20 cellular contexts compared by ENCODE assay signal in genomic region chr20:36478137-36478905, GRCh38.
DNase-seq lines count a peak whose midpoint lies in the region; ATAC-seq and TF ChIP-seq lines count a peak whose summit lies in the region.
"Had no signal": no experiment of that assay in that cellular context is flagged by ENCODE, and none has a peak within 500 bp of the region (broad histone marks: within the 10 kb centered on the region; RNA-seq: fewer than 3 reads in every experiment).

No MANE protein-coding gene starts in this region.

- H3K79me1 ChIP-seq in neuronal stem cell (ENCODE audit: low read depth, low read length), result peaks cover 8% of the 10 kb centered on the region

- H4K91ac ChIP-seq in neuronal stem cell (ENCODE audit: low read depth, low read length, poor library complexity), result no peak overlapping the region

- H3K9me3 ChIP-seq in HEK293 (ENCODE audit: control insufficient read depth, insufficient read depth, low read depth, low read length), result no peaks in the 10 kb centered on the region
- no peaks in the 10 kb centered on the region for H3K9me3 ChIP-seq in neuronal stem cell (replicated peaks in 1 of 2; ENCODE audit: control insufficient read depth in 2 of 2, insufficient read depth in 1 of 2, low read depth in 1 of 2, low read length in 2 of 2)
- H3K9me3 ChIP-seq: breast epithelium, mucosa of descending colon, testis had no signal

- no peak overlapping the region for H3K4me3 ChIP-seq in HEK293 (ENCODE audit: low read depth, low read length)
- no peak overlapping the region for H3K4me3 ChIP-seq in neuronal stem cell (ENCODE audit: low read length in 2 of 2)
- H3K4me3 ChIP-seq: breast epithelium, mucosa of descending colon, testis had no signal

- no peak overlapping the region for H2BK5ac ChIP-seq in neuronal stem cell (ENCODE audit: low read length)

- H3K9ac ChIP-seq in neuronal stem cell (ENCODE audit: low read depth, low read length, poor library complexity), result no peak overlapping the region

- H2BK12ac ChIP-seq in neuronal stem cell (ENCODE audit: low read length), result no peak overlapping the region

- peak; percentile 21 for ATAC-seq in foreskin keratinocyte
- ATAC-seq in stimulated activated effector memory CD8-positive, alpha-beta T cell treated with anti-CD3 and anti-CD28 coated beads, Interleukin-12 subunit alpha, Interleukin-12 subunit beta, amount 100 ng/mL, for 72 hours, result no peak
- ATAC-seq: left colon, mucosa of descending colon had no signal

- CTCF ChIA-PET in HEK293 (lab: Yijun Ruan, JAX), result interaction anchor here (0.7 kb wide), 1 partner anchor 17 kb away, joined by 3 read pairs; no protein-coding TSS in a partner anchor

- H3K36me3 ChIP-seq in HEK293 (ENCODE audit: control insufficient read depth in 2 of 2, insufficient read depth in 1 of 2, low read length in 2 of 2), result no peaks in the 10 kb centered on the region
- H3K36me3 ChIP-seq in neuronal stem cell (replicated peaks in 1 of 2; ENCODE audit: control insufficient read depth in 2 of 2, insufficient read depth in 2 of 2, low read length in 2 of 2), result peaks cover 2 to 81% of the 10 kb centered on the region in 2 donors
- H3K36me3 ChIP-seq: breast epithelium had no signal

- H3K4ac ChIP-seq in neuronal stem cell (ENCODE audit: low read length), result no peak overlapping the region

- H3K23ac ChIP-seq in neuronal stem cell (ENCODE audit: low read depth, low read length, poor library complexity), result no peak overlapping the region

- no peak overlapping the region for H3K4me3 Mint-ChIP-seq in stimulated activated effector memory CD8-positive, alpha-beta T cell treated with anti-CD3 and anti-CD28 coated beads, Interleukin-12 subunit alpha, Interleukin-12 subunit beta, amount 100 ng/mL, for 72 hours
- H3K4me3 Mint-ChIP-seq: activated CD4-positive, alpha-beta memory T cell treated with anti-CD3 and anti-CD28 coated beads, Interleukin-2, amount 10 ng/mL, durations not matched to agents 7 days and 5 days; activated naive CD4-positive, alpha-beta T cell treated with anti-CD3 and anti-CD28 coated beads for 36 hours; dendritic cell treated with granulocyte-macrophage colony-stimulating factor and Interleukin-4, amounts not matched to agents 40 ng/mL and 50 ng/mL, for 4 days; T-helper 1 cell treated with Interleukin-12 subunit alpha and Interleukin-12 subunit beta and Interleukin-4 antibody, amounts not matched to agents 30 μg/mL and 1 μg/mL, for 36 hours had no signal

- no peak overlapping the region for H2BK120ac ChIP-seq in neuronal stem cell (ENCODE audit: low read depth, low read length)

- H3K27me3 ChIP-seq in foreskin keratinocyte (no peaks in the 10 kb centered on the region), neuronal stem cell (ENCODE audit: control insufficient read depth in 3 of 3, insufficient read depth in 3 of 3, low read depth in 1 of 3, low read length in 3 of 3) (no peaks in the 10 kb centered on the region)
- H3K27me3 ChIP-seq: breast epithelium, testis had no signal

- POLR2A ChIA-PET in HEK293 (lab: Yijun Ruan, JAX), result no interaction called here

- peak overlapping the region; percentile 73 for H3K27ac Mint-ChIP-seq in stimulated activated effector memory CD8-positive, alpha-beta T cell treated with anti-CD3 and anti-CD28 coated beads, Interleukin-12 subunit alpha, Interleukin-12 subunit beta, amount 100 ng/mL, for 72 hours
- H3K27ac Mint-ChIP-seq: activated CD4-positive, alpha-beta memory T cell treated with anti-CD3 and anti-CD28 coated beads, Interleukin-2, amount 10 ng/mL, durations not matched to agents 7 days and 5 days; activated naive CD4-positive, alpha-beta T cell treated with anti-CD3 and anti-CD28 coated beads for 36 hours; dendritic cell treated with granulocyte-macrophage colony-stimulating factor and Interleukin-4, amounts not matched to agents 40 ng/mL and 50 ng/mL, for 4 days; T-helper 1 cell treated with Interleukin-12 subunit alpha and Interleukin-12 subunit beta and Interleukin-4 antibody, amounts not matched to agents 30 μg/mL and 1 μg/mL, for 36 hours had no signal

- no peak overlapping the region for H2AFZ ChIP-seq in neuronal stem cell (ENCODE audit: low read length)

- H3K4me1 ChIP-seq in HEK293 (ENCODE audit: control insufficient read depth, insufficient read depth, low read length) (peaks cover 7% of the 10 kb centered on the region; the same call in 1 of the 2 replicates), foreskin keratinocyte (peaks cover 11% of the 10 kb centered on the region), neuronal stem cell (ENCODE audit: control insufficient read depth in 2 of 2, insufficient read depth in 1 of 2, low read depth in 1 of 2, low read length in 2 of 2) (peaks cover 0 to 7% of the 10 kb centered on the region in 2 donors)

- H2BK15ac ChIP-seq in neuronal stem cell (ENCODE audit: low read length), result no peak overlapping the region

- no peak overlapping the region for H3K4me2 ChIP-seq in neuronal stem cell (ENCODE audit: insufficient read depth, low read length, poor library complexity, severe bottlenecking)

- no peak overlapping the region for H4K8ac ChIP-seq in neuronal stem cell (ENCODE audit: low read depth, low read length)

- H3K18ac ChIP-seq in neuronal stem cell (ENCODE audit: low read length), result no peak overlapping the region

- TF ChIP-seq CTCF in HEK293 (tag by site-specific recombination; IDR thresholded peaks at IDR 0.05) (peak; percentile 31), foreskin keratinocyte (conservative IDR thresholded peaks at IDR 0.05) (peak; percentile 1)

- H3K4me1 Mint-ChIP-seq in stimulated activated effector memory CD8-positive, alpha-beta T cell treated with anti-CD3 and anti-CD28 coated beads, Interleukin-12 subunit alpha, Interleukin-12 subunit beta, amount 100 ng/mL, for 72 hours, result peaks cover 59% of the 10 kb centered on the region

- no peaks in the 10 kb centered on the region for H3K9me3 Mint-ChIP-seq in stimulated activated effector memory CD8-positive, alpha-beta T cell treated with anti-CD3 and anti-CD28 coated beads, Interleukin-12 subunit alpha, Interleukin-12 subunit beta, amount 100 ng/mL, for 72 hours
- H3K9me3 Mint-ChIP-seq: activated CD4-positive, alpha-beta memory T cell treated with anti-CD3 and anti-CD28 coated beads, Interleukin-2, amount 10 ng/mL, durations not matched to agents 7 days and 5 days; activated naive CD4-positive, alpha-beta T cell treated with anti-CD3 and anti-CD28 coated beads for 36 hours; dendritic cell treated with granulocyte-macrophage colony-stimulating factor and Interleukin-4, amounts not matched to agents 40 ng/mL and 50 ng/mL, for 4 days; T-helper 1 cell treated with Interleukin-12 subunit alpha and Interleukin-12 subunit beta and Interleukin-4 antibody, amounts not matched to agents 30 μg/mL and 1 μg/mL, for 36 hours had no signal

- no CpG with 5 or more reads among the region's 7 CpGs for WGBS in neuronal stem cell (ENCODE audit: extremely low coverage in 2 of 2, insufficient read length in 2 of 2, insufficient replicate concordance in 1 of 2), 2 donors

- DNase-seq in amniotic epithelial cell (ENCODE audit: low read depth) (peak; percentile 67), foreskin keratinocyte (no peak), neuronal stem cell (ENCODE audit: low spot score) (no peak), NCI-H345 (lab: John Stamatoyannopoulos, UW) (no peak), AG08395 (ENCODE audit: low spot score) (no peak)
- DNase-seq in stimulated activated effector memory CD8-positive, alpha-beta T cell treated with anti-CD3 and anti-CD28 coated beads, Interleukin-12 subunit alpha, Interleukin-12 subunit beta, amount 100 ng/mL, for 72 hours (ENCODE audit: low spot score in 2 of 2), result no peak
- DNase-seq: activated CD4-positive, alpha-beta memory T cell treated with anti-CD3 and anti-CD28 coated beads, Interleukin-2, amount 10 ng/mL, durations not matched to agents 7 days and 5 days; activated naive CD4-positive, alpha-beta T cell treated with anti-CD3 and anti-CD28 coated beads for 36 hours; activated T-cell treated with anti-CD3 and anti-CD28 coated beads, Interleukin-2, amount 50 U/mL, for 1 hour; AML-193; left colon; mucosa of descending colon; NCI-H69; SIG-M5; testis had no signal

- no peak overlapping the region for H2AK5ac ChIP-seq in neuronal stem cell (ENCODE audit: low read depth, low read length)

- H3K36me3 Mint-ChIP-seq in stimulated activated effector memory CD8-positive, alpha-beta T cell treated with anti-CD3 and anti-CD28 coated beads, Interleukin-12 subunit alpha, Interleukin-12 subunit beta, amount 100 ng/mL, for 72 hours, result peaks cover 11% of the 10 kb centered on the region

- H3K14ac ChIP-seq in neuronal stem cell (ENCODE audit: low read length), result no peak overlapping the region

- H3K27ac ChIP-seq in HEK293 (ENCODE audit: extremely low read depth, low read depth, low read length) (no peak overlapping the region), foreskin keratinocyte (no peak overlapping the region), neuronal stem cell (replicated peaks; ENCODE audit: low read length) (no peak overlapping the region)
- H3K27ac ChIP-seq: breast epithelium, testis, VCaP had no signal

TF ChIP-seq in HEK293, 187 proteins besides CTCF, POLR2A, EP300 and RAD21:
- TF ChIP-seq ZNF561 (tag by site-specific recombination; IDR thresholded peaks at IDR 0.05; ENCODE audit: borderline replicate concordance), result no peak
- no peak for TF ChIP-seq ZNF670 (tag by site-specific recombination; IDR thresholded peaks at IDR 0.05; ENCODE audit: low read depth)
- no peak for TF ChIP-seq ZNF558 (tag by site-specific recombination; IDR thresholded peaks at IDR 0.05)
- TF ChIP-seq ZBTB17 (tag by site-specific recombination; IDR thresholded peaks at IDR 0.05), result peak; percentile 50; the same call in 1 of the 2 replicates
- no peak for TF ChIP-seq ZSCAN30 (tag by site-specific recombination; IDR thresholded peaks at IDR 0.05)
